ENCODE assay signal across 21 cellular contexts in the genomic region with DNA sequence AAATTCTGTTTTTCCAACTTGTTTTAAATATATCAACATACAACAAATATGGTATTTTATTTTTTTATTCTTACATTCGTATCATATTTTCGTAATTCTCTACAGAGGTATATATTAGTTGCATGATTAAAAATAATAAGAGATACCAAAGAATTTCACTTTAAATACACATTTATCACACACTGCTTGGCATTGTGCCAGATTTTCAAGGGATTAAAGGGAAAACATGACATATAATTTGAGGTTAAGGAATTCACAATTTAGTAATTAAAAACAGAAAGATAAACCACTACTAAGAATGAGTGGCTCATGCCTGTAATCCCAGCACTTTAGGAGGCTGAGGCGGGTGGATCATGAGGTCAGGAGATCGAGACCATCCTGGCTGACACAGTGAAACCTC.
"Had no signal": no experiment of that assay in that cellular context is flagged by ENCODE, and none has a peak within 500 bp of the region (broad histone marks: within the 10 kb centered on the region; RNA-seq: fewer than 3 reads in every experiment).

No MANE protein-coding gene starts in this region.

- H3K27ac Mint-ChIP-seq: IgD-negative memory B cell, T-cell had no signal

- H3K27me3 ChIP-seq: MG63 had no signal

- H3K27ac ChIP-seq: RWPE1 had no signal

- H3K4me3 ChIP-seq: MG63 had no signal

- ATAC-seq: T-cell had no signal

- H3K36me3 Mint-ChIP-seq: IgD-negative memory B cell, T-cell had no signal

- H3K36me3 ChIP-seq: MG63 had no signal

- H3K4me3 Mint-ChIP-seq: IgD-negative memory B cell, T-cell had no signal

- H3K27me3 Mint-ChIP-seq: IgD-negative memory B cell, T-cell had no signal

- H3K9me3 ChIP-seq: MG63, SK-N-SH had no signal

- DNase-seq: Karpas-422, KG1, MG63, NCI-H1092, NCI-H1105 treated with DMSO at 0.1 percent for 48 hours, NCI-H1417 treated with DMSO at 0.1 percent for 48 hours, NCI-H146, NCI-H1694 treated with DMSO at 0.1 percent for 48 hours, NCI-H1930, NCI-H2081, NCI-H2107, NCI-H2227 treated with DMSO at 0.1 percent for 48 hours, NCI-H524 treated with DMSO at 0.1 percent for 48 hours, NCI-H69, NCI-H774, SHP77, SK-N-SH, SW 1271, T-cell had no signal
